8 cellular contexts compared by ENCODE assay signal in the genomic region with DNA sequence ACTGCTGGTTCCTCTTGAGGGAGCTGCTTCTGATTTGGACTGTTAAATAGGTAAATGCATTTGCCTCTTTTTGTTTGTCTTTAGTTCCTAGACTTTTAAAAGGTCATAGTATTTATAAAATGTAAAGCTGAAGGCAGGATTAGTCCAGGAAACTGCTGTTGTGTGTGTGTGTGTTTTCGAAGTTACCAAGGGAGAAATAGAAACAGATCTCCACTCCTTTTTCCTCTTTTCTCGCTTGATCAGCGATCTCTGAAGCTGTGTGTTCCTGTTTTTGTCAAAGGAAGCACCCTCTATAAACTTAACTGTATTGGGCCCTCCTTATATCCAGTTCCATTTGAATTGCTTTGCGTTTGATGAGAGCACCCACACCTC. TPM values are rescaled to one million over a fixed set of nuclear protein-coding genes. Genes with fewer than 3 reads are reported as not detected.
DNase-seq lines count a peak whose midpoint lies in the region; ATAC-seq and TF ChIP-seq lines count a peak whose summit lies in the region.

No MANE protein-coding gene starts in this region.

- POLR2A ChIA-PET in BJ (lab: Charles Lee) (no interaction called here), IMR-90 (lab: Charles Lee; ENCODE audit: unreplicated experiment) (no interaction called here)
- POLR2A ChIA-PET in activated CD4-positive, alpha-beta memory T cell treated with anti-CD3 and anti-CD28 coated beads for 36 hours (lab: Charles Lee) = interaction anchor here (1.6 kb wide), 1 partner anchor 69 kb away, joined by 6 read pairs; a partner anchor contains a TSS

- H3K27ac Mint-ChIP-seq in activated CD4-positive, alpha-beta memory T cell treated with anti-CD3 and anti-CD28 coated beads for 36 hours = peak overlapping the region; percentile 65

- H4K8ac ChIP-seq in IMR-90 (ENCODE audit: low read depth in 2 of 2, low read length in 2 of 2) = no peak overlapping the region

- H4K91ac ChIP-seq in IMR-90 (ENCODE audit: insufficient read depth, low read depth, low read length) = 0 out of 2 replicates have a peak overlapping the region, but pooled peaks have one; percentile 24

- no peak for ATAC-seq in IMR-90 (ENCODE audit: low read depth)
- peak in 1 of 4 donors; percentile 11 for ATAC-seq in psoas muscle
- ATAC-seq in GM18870 (IDR thresholded peaks at IDR 0.05; ENCODE audit: unreplicated experiment) = no peak

- no peak for TF ChIP-seq CTCF in BJ (IDR thresholded peaks at IDR 0.05; ENCODE audit: insufficient read depth, low read depth, low read length)
- no peak for TF ChIP-seq CTCF in IMR-90 (conservative IDR thresholded peaks at IDR 0.05; ENCODE audit: low read depth, low read length)
- no peak for TF ChIP-seq CTCF in cardiac muscle cell (IDR thresholded peaks at IDR 0.05; ENCODE audit: low read depth, low read length)
- no peak for TF ChIP-seq CTCF in psoas muscle (IDR thresholded peaks at IDR 0.05)

- no peaks in the 10 kb centered on the region for H3K27me3 Mint-ChIP-seq in activated CD4-positive, alpha-beta memory T cell treated with anti-CD3 and anti-CD28 coated beads for 36 hours

- H2BK20ac ChIP-seq in IMR-90 (ENCODE audit: low read depth, low read length) = no peak overlapping the region

- H3K36me3 ChIP-seq in BJ (ENCODE audit: control insufficient read depth, insufficient read depth, low read length) (no peaks in the 10 kb centered on the region), IMR-90 (ENCODE audit: control insufficient read depth, insufficient read depth, low read length) (no peaks in the 10 kb centered on the region), cardiac muscle cell (no peaks in the 10 kb centered on the region), psoas muscle (ENCODE audit: insufficient read depth in 1 of 2, low read depth in 1 of 2) (no peaks in the 10 kb centered on the region)

- peak overlapping the region; percentile 36; the same call in 1 of the 2 replicates for H3K14ac ChIP-seq in IMR-90 (replicated peaks; ENCODE audit: low read depth, low read length)

- H3K4me2 ChIP-seq in IMR-90 (ENCODE audit: low read depth, low read length) = peak overlapping the region; percentile 89

- BruUV-seq in IMR-90 (replicated peaks; lab: Mats Ljungman, UMichigan) = TSS peak; percentile 57

- peak overlapping the region; percentile 97 for H2AFZ ChIP-seq in IMR-90 (replicated peaks; ENCODE audit: low read length, poor library complexity)

- H2BK120ac ChIP-seq in IMR-90 (ENCODE audit: low read depth, low read length) = no peak overlapping the region

- H3K79me1 ChIP-seq in IMR-90 (ENCODE audit: low read depth in 1 of 2, low read length in 2 of 2) = peaks cover 7 to 30% of the 10 kb centered on the region in 2 experiments

- DNase-seq in BJ (ENCODE audit: low read depth) = no peak
- no peak for DNase-seq in IMR-90
- DNase-seq in activated CD4-positive, alpha-beta memory T cell treated with anti-CD3 and anti-CD28 coated beads for 36 hours = no peak
- peak in 1 of 2 donors; percentile 21 for DNase-seq in cardiac muscle cell (ENCODE audit: low read depth in 1 of 2, low spot score in 1 of 2)
- no peak for DNase-seq in psoas muscle
- DNase-seq in NCI-H1092 treated with DMSO at 0.1 percent for 48 hours (lab: John Stamatoyannopoulos, UW) = no peak
- no peak for DNase-seq in hepatic stellate cell (ENCODE audit: low spot score)

- H3K9me3 Mint-ChIP-seq in activated CD4-positive, alpha-beta memory T cell treated with anti-CD3 and anti-CD28 coated beads for 36 hours = no peaks in the 10 kb centered on the region

- no peak for TF ChIP-seq POLR2A in IMR-90 (IDR thresholded peaks at IDR 0.05; ENCODE audit: low read depth, low read length)

- H2AK9ac ChIP-seq in IMR-90 (replicated peaks; ENCODE audit: low read depth, low read length, poor library complexity) = peak overlapping the region; percentile 65

- peaks cover 6% of the 10 kb centered on the region; the same call in 1 of the 2 replicates for H3K9me1 ChIP-seq in IMR-90 (ENCODE audit: insufficient read depth, low read length)

- H3K9me3 ChIP-seq in IMR-90 (ENCODE audit: control insufficient read depth, insufficient read depth, low read length) (no peaks in the 10 kb centered on the region), cardiac muscle cell (ENCODE audit: low read depth) (no peaks in the 10 kb centered on the region), psoas muscle (no peaks in the 10 kb centered on the region)

- peak overlapping the region; percentile 70 for H2BK5ac ChIP-seq in IMR-90 (ENCODE audit: low read depth, low read length, poor library complexity, severe bottlenecking)

- CTCF ChIA-PET in BJ (lab: Yijun Ruan, JAX) (interaction anchor here (0.7 to 1.8 kb wide), 5 partner anchors 10 to 225 kb away, joined by 3 to 6 read pairs (median 4); no protein-coding TSS in a partner anchor), IMR-90 (lab: Yijun Ruan, JAX) (interaction anchor here (0.8 kb wide), 1 partner anchor 71 kb away, joined by 3 read pairs; no protein-coding TSS in a partner anchor)
- CTCF ChIA-PET in activated CD4-positive, alpha-beta memory T cell treated with anti-CD3 and anti-CD28 coated beads for 36 hours (lab: Charles Lee) = interaction anchor here (1.2 to 1.9 kb wide), 4 partner anchors 13 to 73 kb away, joined by 3 to 5 read pairs (median 4); no protein-coding TSS in a partner anchor

- H2AK5ac ChIP-seq in IMR-90 (ENCODE audit: low read depth, low read length) = no peak overlapping the region

- TF ChIP-seq RAD21 in IMR-90 (IDR thresholded peaks at IDR 0.05; ENCODE audit: low read length) = no peak

- no CpG with 5 or more reads among the region's 4 CpGs for WGBS in IMR-90 (ENCODE audit: extremely low coverage in 2 of 2, insufficient read length in 1 of 2), 2 experiments
- 2 to 3% (median 3%) methylated on average over 4 of the region's 4 CpGs for WGBS in psoas muscle, 3 donors

- peak overlapping the region; percentile 97 for H3K9ac ChIP-seq in IMR-90 (ENCODE audit: low read depth, low read length)

- H3K4ac ChIP-seq in IMR-90 (ENCODE audit: low read depth, low read length) = peak overlapping the region; percentile 97

- peak overlapping the region; percentile 86; the same call in 1 of the 2 replicates for H3K56ac ChIP-seq in IMR-90 (ENCODE audit: extremely low read depth, insufficient read depth, low read length)

- intact Hi-C loops in IMR-90 (cut with micrococcal nuclease) = loop anchor here (2.0 kb wide), 1 partner anchor 71 kb away; no protein-coding TSS in a partner anchor
- intact Hi-C loops in activated CD4-positive, alpha-beta memory T cell treated with anti-CD3 and anti-CD28 coated beads for 36 hours (cut with micrococcal nuclease) = loop anchor here (1.0 to 10.0 kb wide), 5 partner anchors 19 to 815 kb away; a partner anchor contains a TSS
- intact Hi-C loops in psoas muscle (cut with DNase I) = loop anchor here in 1 of 2 donors (2.0 to 5.0 kb wide), 2 partner anchors 69 to 262 kb away; a partner anchor contains a TSS

- dilution Hi-C loops in IMR-90 (cut with HindIII; ENCODE audit: low sequenced_read_pairs, unreplicated experiment) = no loop called here

- H3K27ac ChIP-seq in IMR-90 (ENCODE audit: insufficient read depth, low read length) = peak overlapping the region; percentile 80
- peak overlapping the region; percentile 92 for H3K27ac ChIP-seq in cardiac muscle cell
- H3K27ac ChIP-seq in psoas muscle = peak overlapping the region; percentile 88

- H3K4me1 Mint-ChIP-seq in activated CD4-positive, alpha-beta memory T cell treated with anti-CD3 and anti-CD28 coated beads for 36 hours (ENCODE audit: low read depth) = peaks cover 30% of the 10 kb centered on the region

- H3K4me1 ChIP-seq in IMR-90 (ENCODE audit: control insufficient read depth, insufficient read depth, low read length) = no peaks in the 10 kb centered on the region
- peaks cover 14% of the 10 kb centered on the region for H3K4me1 ChIP-seq in cardiac muscle cell (ENCODE audit: low read depth)
- H3K4me1 ChIP-seq in psoas muscle = peaks cover 10% of the 10 kb centered on the region

- peak overlapping the region; percentile 100 for H3K23ac ChIP-seq in IMR-90 (ENCODE audit: low read depth, low read length)

- H2BK15ac ChIP-seq in IMR-90 (ENCODE audit: low read depth, low read length) = no peak overlapping the region

- in situ Hi-C loops in IMR-90 (cut with MboI; ENCODE audit: low sequenced_read_pairs) = no loop called here

- H3K36me3 Mint-ChIP-seq in activated CD4-positive, alpha-beta memory T cell treated with anti-CD3 and anti-CD28 coated beads for 36 hours = peaks cover 1% of the 10 kb centered on the region

- no peak overlapping the region for H4K5ac ChIP-seq in IMR-90 (ENCODE audit: low read depth, low read length)

- no peak overlapping the region; the same call in 1 of the 2 replicates for H3K18ac ChIP-seq in IMR-90 (ENCODE audit: low read depth, low read length)

- H3K27me3 ChIP-seq in BJ (ENCODE audit: control insufficient read depth, insufficient read depth, low read length) (no peaks in the 10 kb centered on the region), IMR-90 (ENCODE audit: control insufficient read depth, insufficient read depth, low read length) (no peaks in the 10 kb centered on the region; the same call in 1 of the 2 replicates), cardiac muscle cell (no peaks in the 10 kb centered on the region), psoas muscle (ENCODE audit: insufficient read depth in 3 of 3, low read length in 2 of 3) (no peaks in the 10 kb centered on the region)

- H3K4me3 ChIP-seq in BJ (ENCODE audit: low read depth, low read length) (peak overlapping the region; percentile 94), IMR-90 (ENCODE audit: insufficient read depth, low read depth, low read length) (peak overlapping the region; percentile 90), cardiac muscle cell (peak overlapping the region; percentile 97), psoas muscle (peak overlapping the region; percentile 93)

- peak overlapping the region; percentile 92 for H3K4me3 Mint-ChIP-seq in activated CD4-positive, alpha-beta memory T cell treated with anti-CD3 and anti-CD28 coated beads for 36 hours

- peaks cover 3% of the 10 kb centered on the region; the same call in 1 of the 2 replicates for H4K20me1 ChIP-seq in IMR-90 (ENCODE audit: insufficient read depth, low read length)

TF ChIP-seq in IMR-90, 13 proteins besides CTCF, POLR2A, EP300 and RAD21 (continues in another document):
- TF ChIP-seq BHLHE40 (IDR thresholded peaks at IDR 0.05; ENCODE audit: low read depth, low read length) (no peak), NFE2L2 (IDR thresholded peaks at IDR 0.05; ENCODE audit: low read depth, low read length) (no peak)

RNA-seq across cellular contexts. Expression of a gene that starts 0.8 kb away (rescaled TPM):
- 23.5 and 33.1 TPM in 2 replicates for polyA plus RNA-seq in BJ (2011; rRNA removed)
- 32.2 and 58.8 TPM in 2 replicates for polyA minus RNA-seq in BJ (2011; rRNA and poly(A)+ RNA removed)
- 52.9 and 54.7 TPM in 2 replicates for total RNA-seq in IMR-90 (2012; rRNA removed)
- 24.9 and 26.3 TPM in 2 replicates for polyA plus RNA-seq in IMR-90 (2012; rRNA removed)
- 6.7 and 8.8 TPM in 2 replicates for polyA plus RNA-seq in IMR-90 (2012; cell fraction: cytosol; rRNA removed)
- polyA plus RNA-seq in IMR-90 (2012; cell fraction: nucleus; rRNA removed; ENCODE audit: low replicate concordance) = 2.9 and 8.8 TPM in 2 replicates
- 10 to 100 TPM; 44.5 to 44.6 TPM for total RNA-seq in activated CD4-positive, alpha-beta memory T cell treated with anti-CD3 and anti-CD28 coated beads for 36 hours
- total RNA-seq in cardiac muscle cell = 26.9 and 31.0 TPM in 2 replicates
- 49.3 and 64.6 TPM in 2 replicates for polyA plus RNA-seq in cardiac muscle cell
- total RNA-seq in psoas muscle = 10 to 100 TPM; 32.8 to 39.8 (median 35.4) TPM
- polyA plus RNA-seq in psoas muscle = 10 to 100 TPM; 23.2 to 45.3 (median 29.3) TPM
